Comparison of ENCODE assay signal across 30 cellular contexts in genomic region chr12:45125997-45126396, GRCh38.
"Had no signal": no experiment of that assay in that cellular context is flagged by ENCODE, and none has a peak within 500 bp of the region (broad histone marks: within the 10 kb centered on the region; RNA-seq: fewer than 3 reads in every experiment).

No MANE protein-coding gene starts in this region.

- H3K9me3 ChIP-seq: colonic mucosa, gastrocnemius medialis, left lung, ovary, right atrium auricular region, stomach, thyroid gland, upper lobe of left lung had no signal

- H3K4me3 Mint-ChIP-seq: central memory CD8-positive, alpha-beta T cell; dendritic cell treated with granulocyte-macrophage colony-stimulating factor and Interleukin-4, amounts not matched to agents 40 ng/mL and 50 ng/mL, for 4 days; endodermal cell; naive thymus-derived CD8-positive, alpha-beta T cell; nephron progenitor cell; stimulated activated effector memory CD8-positive, alpha-beta T cell treated with anti-CD3 and anti-CD28 coated beads, Interleukin-12 subunit alpha, Interleukin-12 subunit beta, amount 100 ng/mL, for 72 hours had no signal

- H3K27ac ChIP-seq: colonic mucosa, gastrocnemius medialis, left lung, ovary, right atrium auricular region, stomach, thyroid gland, upper lobe of left lung had no signal

- H3K27me3 ChIP-seq: colonic mucosa, gastrocnemius medialis, left lung, ovary, right atrium auricular region, stomach, thyroid gland, upper lobe of left lung had no signal

- H3K36me3 ChIP-seq: colonic mucosa, gastrocnemius medialis, left lung, ovary, right atrium auricular region, stomach, thyroid gland, upper lobe of left lung had no signal

- H3K9me3 Mint-ChIP-seq: central memory CD8-positive, alpha-beta T cell; dendritic cell treated with granulocyte-macrophage colony-stimulating factor and Interleukin-4, amounts not matched to agents 40 ng/mL and 50 ng/mL, for 4 days; endodermal cell; naive thymus-derived CD8-positive, alpha-beta T cell; nephron progenitor cell; stimulated activated effector memory CD8-positive, alpha-beta T cell treated with anti-CD3 and anti-CD28 coated beads, Interleukin-12 subunit alpha, Interleukin-12 subunit beta, amount 100 ng/mL, for 72 hours had no signal

- H3K27me3 Mint-ChIP-seq: dendritic cell treated with granulocyte-macrophage colony-stimulating factor and Interleukin-4, amounts not matched to agents 40 ng/mL and 50 ng/mL, for 4 days had no signal

- H3K4me1 Mint-ChIP-seq: central memory CD8-positive, alpha-beta T cell; naive thymus-derived CD8-positive, alpha-beta T cell; nephron progenitor cell; stimulated activated effector memory CD8-positive, alpha-beta T cell treated with anti-CD3 and anti-CD28 coated beads, Interleukin-12 subunit alpha, Interleukin-12 subunit beta, amount 100 ng/mL, for 72 hours had no signal

- FAIRE-seq: kidney, urothelium cell line had no signal

- H3K27ac Mint-ChIP-seq: dendritic cell treated with granulocyte-macrophage colony-stimulating factor and Interleukin-4, amounts not matched to agents 40 ng/mL and 50 ng/mL, for 4 days; endodermal cell; naive thymus-derived CD8-positive, alpha-beta T cell; nephron progenitor cell; progenitor cell of endocrine pancreas; stimulated activated effector memory CD8-positive, alpha-beta T cell treated with anti-CD3 and anti-CD28 coated beads, Interleukin-12 subunit alpha, Interleukin-12 subunit beta, amount 100 ng/mL, for 72 hours had no signal

- H3K36me3 Mint-ChIP-seq: naive thymus-derived CD8-positive, alpha-beta T cell; stimulated activated effector memory CD8-positive, alpha-beta T cell treated with anti-CD3 and anti-CD28 coated beads, Interleukin-12 subunit alpha, Interleukin-12 subunit beta, amount 100 ng/mL, for 72 hours had no signal

- DNase-seq: colonic mucosa; effector CD8-positive, alpha-beta T cell; endodermal cell; erythroblast; gastrocnemius medialis; head of caudate nucleus; kidney; left cardiac atrium; left lung; mesendoderm; midbrain; naive thymus-derived CD8-positive, alpha-beta T cell; nephron progenitor cell; nucleus accumbens; ovary; stimulated activated CD4-positive, alpha-beta T cell treated with anti-CD3 and anti-CD28 coated beads, Interleukin-12 subunit alpha, Interleukin-12 subunit beta, amount 100 ng/mL, for 4 hours; stimulated activated CD4-positive, alpha-beta T cell treated with anti-CD3 and anti-CD28 coated beads, Interleukin-1b, Interleukin-23, amount 100 ng/mL, for 48 hours; stimulated activated CD4-positive, alpha-beta T cell treated with anti-CD3 and anti-CD28 coated beads, Interleukin-4, amount 100 ng/mL, for 1 hour; stimulated activated naive CD4-positive, alpha-beta T cell treated with Interleukin-2 at 50 U/mL for 16 hours; stomach; thyroid gland; upper lobe of left lung had no signal

- H3K4me2 ChIP-seq: smooth muscle cell had no signal

- H3K4me1 ChIP-seq: colonic mucosa, left lung, right atrium auricular region, stomach, thyroid gland, upper lobe of left lung had no signal

- H3K4me3 ChIP-seq: colonic mucosa, gastrocnemius medialis, left lung, ovary, right atrium auricular region, smooth muscle cell, stomach, thyroid gland, upper lobe of left lung had no signal

- ATAC-seq: gastrocnemius medialis; left cardiac atrium; left lung; naive thymus-derived CD8-positive, alpha-beta T cell; sciatic nerve; stimulated activated effector memory CD8-positive, alpha-beta T cell treated with anti-CD3 and anti-CD28 coated beads, Interleukin-12 subunit alpha, Interleukin-12 subunit beta, amount 100 ng/mL, for 72 hours had no signal
